8 cellular contexts compared by ENCODE assay signal in the genomic region with DNA sequence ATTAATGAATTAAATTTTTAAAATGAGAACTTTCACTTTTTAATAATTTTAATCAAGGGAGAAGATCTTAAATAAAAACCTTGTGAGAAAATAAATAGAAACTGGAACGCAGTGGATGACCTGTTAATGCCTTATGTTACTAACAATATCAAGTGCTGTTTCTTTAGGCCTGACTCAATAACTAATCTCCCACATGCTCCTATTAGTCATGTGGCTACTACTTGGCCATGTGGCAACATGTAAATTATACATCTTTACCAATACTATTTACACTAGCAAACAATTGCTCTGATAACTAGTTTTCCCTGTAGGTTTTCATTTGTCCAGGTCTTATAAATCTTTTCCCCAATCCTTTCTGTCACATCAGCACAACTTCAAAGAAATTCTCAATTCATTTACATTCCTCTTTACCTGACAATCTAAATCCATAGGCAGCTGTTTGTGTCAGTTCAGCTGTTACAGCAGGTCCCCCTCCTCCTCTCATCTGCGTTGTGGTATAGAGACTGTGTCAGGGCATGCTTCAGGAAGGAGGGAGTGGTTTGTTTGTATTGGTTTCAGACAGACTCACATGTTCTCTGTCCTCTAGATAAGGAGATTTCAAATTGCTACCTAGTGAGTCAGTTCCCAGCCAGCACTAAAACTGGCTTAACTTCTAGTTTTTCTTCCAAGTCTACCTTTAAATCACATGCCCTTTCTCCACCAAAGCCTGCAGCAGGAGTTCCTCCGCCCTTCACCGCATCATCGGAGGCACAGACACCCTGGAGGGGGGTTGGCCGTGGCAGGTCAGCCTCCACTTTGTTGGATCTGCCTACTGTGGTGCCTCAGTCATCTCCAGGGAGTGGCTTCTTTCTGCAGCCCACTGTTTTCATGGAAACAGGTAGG.
DNase-seq lines count a peak whose midpoint lies in the region; ATAC-seq and TF ChIP-seq lines count a peak whose summit lies in the region.

No MANE protein-coding gene starts in this region.

- peaks cover 4% of the 10 kb centered on the region for H3K27me3 Mint-ChIP-seq in nephron (ENCODE audit: low read depth)

- H3K9me3 Mint-ChIP-seq in nephron = peaks cover 8% of the 10 kb centered on the region

- H3K36me3 Mint-ChIP-seq in nephron (ENCODE audit: low read depth) = no peaks in the 10 kb centered on the region

- TF ChIP-seq CTCF in cardiac fibroblast (IDR thresholded peaks at IDR 0.05; ENCODE audit: low read depth, low read length) (no peak), nephron (IDR thresholded peaks at IDR 0.05; ENCODE audit: unreplicated experiment in 3 of 3) (no peak)

- H3K4me3 ChIP-seq in cardiac fibroblast (replicated peaks in 1 of 2; ENCODE audit: low read depth in 2 of 2, low read length in 2 of 2) = peak overlapping the region in 1 of 2 donors; percentile 11

- H3K4me1 Mint-ChIP-seq in nephron = peaks cover 11% of the 10 kb centered on the region

- H3K4me3 Mint-ChIP-seq in nephron = peak overlapping the region in 2 of 3 experiments; percentile 27 to 40

- ATAC-seq in GM18868 (IDR thresholded peaks at IDR 0.05; ENCODE audit: unreplicated experiment) (peak; percentile 94), HG03432 (IDR thresholded peaks at IDR 0.05; ENCODE audit: unreplicated experiment) (peak; percentile 94)

- DNase-seq in AG08395 (ENCODE audit: low spot score) (peak; percentile 82), RKO (ENCODE audit: low spot score) (peak; percentile 67), cardiac fibroblast (ENCODE audit: low read depth in 2 of 2) (peak; percentile 86 to 95), medulla oblongata (ENCODE audit: extremely low spot score) (no peak)
- DNase-seq in activated CD4-positive, CD25-positive, alpha-beta regulatory T cell (lab: John Stamatoyannopoulos, UW) = no peak

- peak overlapping the region in 2 of 3 experiments; percentile 19 to 74 for H3K27ac Mint-ChIP-seq in nephron

Comparison
In these comparisons a context has a peak if more than half of its experiments do, and no peak if none do; other contexts are left out.
1. DNase-seq: peak in AG08395 (single experiment), RKO (single experiment) and cardiac fibroblast (2 of 2); none in medulla oblongata (single experiment) and activated CD4-positive, CD25-positive, alpha-beta regulatory T cell (0 of 4).